ENCODE assay signal across 8 cellular contexts in genomic region chr10:100229819-100230422, GRCh38. TPM values are rescaled to one million over a fixed set of nuclear protein-coding genes. Genes with fewer than 3 reads are reported as not detected.
DNase-seq lines count a peak whose midpoint lies in the region; ATAC-seq and TF ChIP-seq lines count a peak whose summit lies in the region.

No MANE protein-coding gene starts in this region.

- DNase-seq in HFF-Myc (ENCODE audit: extremely low read depth, low read depth) (no peak), spleen (peak; percentile 74), NCI-H774 (lab: John Stamatoyannopoulos, UW) (no peak), NCI-H2171 treated with DMSO at 0.1 percent for 48 hours (lab: John Stamatoyannopoulos, UW) (no peak)
- DNase-seq in activated T-helper 2 cell treated with anti-CD3 and anti-CD28 coated beads, Interferon-gamma antibody, Interleukin-2, Interleukin-4, amounts not matched to agents 10 μg/mL and 5 μg/mL and 100 μg/mL, durations not matched to agents 14 hours and 24 hours and 36 hours (ENCODE audit: low spot score), result no peak

- TF ChIP-seq CTCF in HFF-Myc (IDR thresholded peaks at IDR 0.05; ENCODE audit: low read depth, low read length, missing control alignments), result no peak
- TF ChIP-seq CTCF in spleen (IDR thresholded peaks at IDR 0.05 in 8 of 11, conservative IDR thresholded peaks at IDR 0.05 in 3 of 11), result no peak

- H3K9me3 Mint-ChIP-seq in activated T-helper 2 cell treated with anti-CD3 and anti-CD28 coated beads, Interferon-gamma antibody, Interleukin-2, Interleukin-4, amounts not matched to agents 10 μg/mL and 5 μg/mL and 100 μg/mL, durations not matched to agents 14 hours and 24 hours and 36 hours, result no peaks in the 10 kb centered on the region

- H3K27me3 Mint-ChIP-seq in activated T-helper 2 cell treated with anti-CD3 and anti-CD28 coated beads, Interferon-gamma antibody, Interleukin-2, Interleukin-4, amounts not matched to agents 10 μg/mL and 5 μg/mL and 100 μg/mL, durations not matched to agents 14 hours and 24 hours and 36 hours (ENCODE audit: low read depth), result no peaks in the 10 kb centered on the region

- peaks cover 0 to 54% (median 38%) of the 10 kb centered on the region in 6 donors for H3K36me3 ChIP-seq in spleen

- no peak for TF ChIP-seq POLR2A in spleen (IDR thresholded peaks at IDR 0.05)

- 65 to 71% (median 71%) methylated on average over 21 of the region's 21 CpGs for WGBS in spleen, 5 donors

- H3K36me3 Mint-ChIP-seq in activated T-helper 2 cell treated with anti-CD3 and anti-CD28 coated beads, Interferon-gamma antibody, Interleukin-2, Interleukin-4, amounts not matched to agents 10 μg/mL and 5 μg/mL and 100 μg/mL, durations not matched to agents 14 hours and 24 hours and 36 hours (ENCODE audit: low read depth), result peaks cover 32% of the 10 kb centered on the region

- H3K27ac Mint-ChIP-seq in activated T-helper 2 cell treated with anti-CD3 and anti-CD28 coated beads, Interferon-gamma antibody, Interleukin-2, Interleukin-4, amounts not matched to agents 10 μg/mL and 5 μg/mL and 100 μg/mL, durations not matched to agents 14 hours and 24 hours and 36 hours, result peak overlapping the region; percentile 84

- peaks cover 23% of the 10 kb centered on the region for H3K4me1 Mint-ChIP-seq in activated T-helper 2 cell treated with anti-CD3 and anti-CD28 coated beads, Interferon-gamma antibody, Interleukin-2, Interleukin-4, amounts not matched to agents 10 μg/mL and 5 μg/mL and 100 μg/mL, durations not matched to agents 14 hours and 24 hours and 36 hours (ENCODE audit: low read depth)

- ATAC-seq in HG03460 (IDR thresholded peaks at IDR 0.05; ENCODE audit: unreplicated experiment) (no peak), GM21528 (IDR thresholded peaks at IDR 0.05; ENCODE audit: low FRiP score, unreplicated experiment) (no peak)

- no peaks in the 10 kb centered on the region for H3K9me3 ChIP-seq in spleen

- peaks cover 4 to 39% (median 20%) of the 10 kb centered on the region in 6 donors for H3K4me1 ChIP-seq in spleen

- H3K4me3 ChIP-seq in HFF-Myc (replicated peaks; ENCODE audit: low read depth, low read length) (peak overlapping the region; percentile 90), iPS-11a (ENCODE audit: low read depth, low read length) (peak overlapping the region; percentile 99), spleen (peak overlapping the region; percentile 71 to 97 (median 92))

- no peaks in the 10 kb centered on the region for H3K27me3 ChIP-seq in spleen (replicated peaks in 1 of 7)

- intact Hi-C loops in activated T-helper 2 cell treated with anti-CD3 and anti-CD28 coated beads, Interferon-gamma antibody, Interleukin-2, Interleukin-4, amounts not matched to agents 10 μg/mL and 5 μg/mL and 100 μg/mL, durations not matched to agents 14 hours and 24 hours and 36 hours (cut with micrococcal nuclease), result loop anchor here (2.0 kb wide), 1 partner anchor 57 kb away; the partner anchor contains the start of gene BLOC1S2
- intact Hi-C loops in spleen (cut with DNase I; ENCODE audit: low total_unique reads), result no loop called here

- H3K4me3 Mint-ChIP-seq in activated T-helper 2 cell treated with anti-CD3 and anti-CD28 coated beads, Interferon-gamma antibody, Interleukin-2, Interleukin-4, amounts not matched to agents 10 μg/mL and 5 μg/mL and 100 μg/mL, durations not matched to agents 14 hours and 24 hours and 36 hours (ENCODE audit: low read depth), result peak overlapping the region; percentile 91

- peak overlapping the region; percentile 61 to 95 (median 84) for H3K27ac ChIP-seq in spleen

RNA-seq across cellular contexts. Expression of gene CHUK, which starts 0.5 kb away (rescaled TPM):
- 31.2 and 33.1 TPM in 2 replicates for total RNA-seq in activated T-helper 2 cell treated with anti-CD3 and anti-CD28 coated beads, Interferon-gamma antibody, Interleukin-2, Interleukin-4, amounts not matched to agents 10 μg/mL and 5 μg/mL and 100 μg/mL, durations not matched to agents 14 hours and 24 hours and 36 hours
- total RNA-seq in spleen, result 10 to 100 TPM; 17.5 to 26.4 (median 24.8) TPM
- polyA plus RNA-seq in spleen, result 1 to 10 TPM; 5.9 to 8.6 (median 6.6) TPM

RNA-seq across cellular contexts. Expression of gene CWF19L1, which starts 37.5 kb away (rescaled TPM):
- 41.4 and 44.7 TPM in 2 replicates for total RNA-seq in activated T-helper 2 cell treated with anti-CD3 and anti-CD28 coated beads, Interferon-gamma antibody, Interleukin-2, Interleukin-4, amounts not matched to agents 10 μg/mL and 5 μg/mL and 100 μg/mL, durations not matched to agents 14 hours and 24 hours and 36 hours
- 10 to 100 TPM; 17.8 to 42.1 (median 30.0) TPM for total RNA-seq in spleen
- 10 to 100 TPM; 22.2 to 36.5 (median 23.6) TPM for polyA plus RNA-seq in spleen

RNA-seq across cellular contexts. Expression of gene ERLIN1, which starts 44.1 kb away (rescaled TPM):
- total RNA-seq in activated T-helper 2 cell treated with anti-CD3 and anti-CD28 coated beads, Interferon-gamma antibody, Interleukin-2, Interleukin-4, amounts not matched to agents 10 μg/mL and 5 μg/mL and 100 μg/mL, durations not matched to agents 14 hours and 24 hours and 36 hours, result 18.2 and 19.4 TPM in 2 replicates
- 10 to 100 TPM; 17.2 to 29.6 (median 19.3) TPM for total RNA-seq in spleen
- polyA plus RNA-seq in spleen, result 1 to 10 TPM; 2.6 to 5.9 (median 3.6) TPM

RNA-seq across cellular contexts. Expression of gene BLOC1S2, which starts 56.6 kb away (rescaled TPM):
- 49.1 and 56.3 TPM in 2 replicates for total RNA-seq in activated T-helper 2 cell treated with anti-CD3 and anti-CD28 coated beads, Interferon-gamma antibody, Interleukin-2, Interleukin-4, amounts not matched to agents 10 μg/mL and 5 μg/mL and 100 μg/mL, durations not matched to agents 14 hours and 24 hours and 36 hours
- total RNA-seq in spleen, result 10 to 100 TPM; 45.0 to 54.4 (median 50.1) TPM
- 10 to 100 TPM; 81.7 to 96.1 (median 92.5) TPM for polyA plus RNA-seq in spleen
